Comparison of ENCODE assay signal across 19 cellular contexts in genomic region chr1:199753513-199753912, GRCh38.
DNase-seq lines count a peak whose midpoint lies in the region; ATAC-seq and TF ChIP-seq lines count a peak whose summit lies in the region.
"Had no signal": no experiment of that assay in that cellular context is flagged by ENCODE, and none has a peak within 500 bp of the region (broad histone marks: within the 10 kb centered on the region; RNA-seq: fewer than 3 reads in every experiment).

No MANE protein-coding gene starts in this region.

- POLR2A ChIA-PET in HEK293 (lab: Yijun Ruan, JAX): no interaction called here

- H3K27me3 ChIP-seq in Peyer's patch: no peaks in the 10 kb centered on the region
- H3K27me3 ChIP-seq: BLaER1 had no signal

- TF ChIP-seq CTCF in HEK293 (tag by site-specific recombination; IDR thresholded peaks at IDR 0.05) (no peak), neural crest cell (conservative IDR thresholded peaks at IDR 0.05) (no peak), Peyer's patch (IDR thresholded peaks at IDR 0.05) (no peak)

- no peaks in the 10 kb centered on the region for H3K36me3 ChIP-seq in HEK293 (ENCODE audit: control insufficient read depth in 2 of 2, insufficient read depth in 1 of 2, low read length in 2 of 2)
- H3K36me3 ChIP-seq in Peyer's patch: no peaks in the 10 kb centered on the region
- H3K36me3 ChIP-seq: BE2C, BLaER1 had no signal

- H3K4me1 ChIP-seq in HEK293 (ENCODE audit: control insufficient read depth, insufficient read depth, low read length): no peaks in the 10 kb centered on the region
- H3K4me1 ChIP-seq in Peyer's patch: no peaks in the 10 kb centered on the region
- H3K4me1 ChIP-seq: BE2C, BLaER1, Caco-2 had no signal

- H3K9me3 ChIP-seq in HEK293 (ENCODE audit: control insufficient read depth, insufficient read depth, low read depth, low read length): no peaks in the 10 kb centered on the region
- no peaks in the 10 kb centered on the region for H3K9me3 ChIP-seq in Peyer's patch
- H3K9me3 ChIP-seq: BE2C, BLaER1, Caco-2 had no signal

- peak; percentile 76 for ATAC-seq in left lobe of liver
- no peak for ATAC-seq in stimulated activated naive CD8-positive, alpha-beta T cell treated with anti-CD3 and anti-CD28 coated beads, Interleukin-15, amount 100 ng/mL, for 72 hours

- H3K27me3 Mint-ChIP-seq in neural crest cell (ENCODE audit: low read depth): peaks cover 11% of the 10 kb centered on the region
- peaks cover 19% of the 10 kb centered on the region for H3K27me3 Mint-ChIP-seq in stimulated activated naive CD8-positive, alpha-beta T cell treated with anti-CD3 and anti-CD28 coated beads, Interleukin-15, amount 100 ng/mL, for 72 hours

- H3K9me3 Mint-ChIP-seq in neural crest cell: no peaks in the 10 kb centered on the region
- H3K9me3 Mint-ChIP-seq in stimulated activated naive CD8-positive, alpha-beta T cell treated with anti-CD3 and anti-CD28 coated beads, Interleukin-15, amount 100 ng/mL, for 72 hours: no peaks in the 10 kb centered on the region
- H3K9me3 Mint-ChIP-seq: CD4-positive, alpha-beta memory T cell; CD8-positive, alpha-beta memory T cell had no signal

- peak; percentile 47 for DNase-seq in left lobe of liver (ENCODE audit: low spot score)
- no peak for DNase-seq in neural crest cell (ENCODE audit: low read depth, low spot score)
- DNase-seq in activated CD8-positive, alpha-beta memory T cell treated with anti-CD3 and anti-CD28 coated beads, Interleukin-2, amount 50 U/mL, for 48 hours: no peak
- no peak for DNase-seq in Peyer's patch
- no peak for DNase-seq in stimulated activated naive CD8-positive, alpha-beta T cell treated with anti-CD3 and anti-CD28 coated beads, Interleukin-15, amount 100 ng/mL, for 72 hours
- DNase-seq: 8988T; ACHN; BE2C; C1 segment of cervical spinal cord; Caco-2; Calu3; CD4-positive, alpha-beta memory T cell; CD4-positive, CD25-positive, alpha-beta regulatory T cell; CD8-positive, alpha-beta memory T cell; DMS79 treated with DMSO at 0.1 percent for 48 hours; GF-D8 had no signal

- no peaks in the 10 kb centered on the region for H3K36me3 Mint-ChIP-seq in neural crest cell (ENCODE audit: low read depth)
- H3K36me3 Mint-ChIP-seq: CD14-positive monocyte; CD4-positive, alpha-beta memory T cell; CD4-positive, CD25-positive, alpha-beta regulatory T cell; CD8-positive, alpha-beta memory T cell had no signal

- H3K27ac ChIP-seq in HEK293 (ENCODE audit: extremely low read depth, low read depth, low read length) (no peak overlapping the region), Peyer's patch (no peak overlapping the region)
- H3K27ac ChIP-seq: BLaER1 had no signal

- H3K4me3 ChIP-seq in HEK293 (ENCODE audit: low read depth, low read length): no peak overlapping the region
- no peak overlapping the region for H3K4me3 ChIP-seq in Peyer's patch
- H3K4me3 ChIP-seq: BLaER1 had no signal

- CTCF ChIA-PET in HEK293 (lab: Yijun Ruan, JAX): no interaction called here

- no peak for TF ChIP-seq POLR2A in Peyer's patch (IDR thresholded peaks at IDR 0.05)

- no peaks in the 10 kb centered on the region for H3K4me1 Mint-ChIP-seq in neural crest cell
- no peaks in the 10 kb centered on the region for H3K4me1 Mint-ChIP-seq in stimulated activated naive CD8-positive, alpha-beta T cell treated with anti-CD3 and anti-CD28 coated beads, Interleukin-15, amount 100 ng/mL, for 72 hours
- H3K4me1 Mint-ChIP-seq: CD4-positive, alpha-beta memory T cell; CD4-positive, CD25-positive, alpha-beta regulatory T cell; CD8-positive, alpha-beta memory T cell had no signal

- H3K27ac Mint-ChIP-seq in neural crest cell (ENCODE audit: unreplicated experiment): peak overlapping the region; percentile 65
- H3K27ac Mint-ChIP-seq in stimulated activated naive CD8-positive, alpha-beta T cell treated with anti-CD3 and anti-CD28 coated beads, Interleukin-15, amount 100 ng/mL, for 72 hours: no peak overlapping the region
- H3K27ac Mint-ChIP-seq: CD14-positive monocyte; CD4-positive, alpha-beta memory T cell; CD4-positive, CD25-positive, alpha-beta regulatory T cell; CD8-positive, alpha-beta memory T cell had no signal

- no peak overlapping the region for H3K4me3 Mint-ChIP-seq in neural crest cell
- H3K4me3 Mint-ChIP-seq in stimulated activated naive CD8-positive, alpha-beta T cell treated with anti-CD3 and anti-CD28 coated beads, Interleukin-15, amount 100 ng/mL, for 72 hours: no peak overlapping the region
- H3K4me3 Mint-ChIP-seq: CD14-positive monocyte; CD4-positive, alpha-beta memory T cell; CD4-positive, CD25-positive, alpha-beta regulatory T cell; CD8-positive, alpha-beta memory T cell had no signal

TF ChIP-seq in HEK293, 187 proteins besides CTCF, POLR2A, EP300 and RAD21:
- TF ChIP-seq SETDB1 (IDR thresholded peaks at IDR 0.05; ENCODE audit: insufficient read length, low read length): peak; percentile 36
- TF ChIP-seq ZNF473 (tag by site-specific recombination; IDR thresholded peaks at IDR 0.05): no peak
